In genomic region chr7:106772655-106773108, GRCh38 we compare ENCODE assay signal across 14 cellular contexts.
A peak's percentile ranks its signal among the peaks of the same experiment; 100 is the strongest.
DNase-seq lines count a peak whose midpoint lies in the region; ATAC-seq and TF ChIP-seq lines count a peak whose summit lies in the region.
"Had no signal": no experiment of that assay in that cellular context is flagged by ENCODE, and none has a peak within 500 bp of the region (broad histone marks: within the 10 kb centered on the region; RNA-seq: fewer than 3 reads in every experiment).

No MANE protein-coding gene starts in this region.

- peaks cover 5% of the 10 kb centered on the region for H3K36me3 Mint-ChIP-seq in dendritic cell treated with granulocyte-macrophage colony-stimulating factor and Interleukin-4, amounts not matched to agents 40 ng/mL and 50 ng/mL, for 4 days (ENCODE audit: low read depth)
- no peaks in the 10 kb centered on the region for H3K36me3 Mint-ChIP-seq in osteocyte (ENCODE audit: unreplicated experiment)

- no peaks in the 10 kb centered on the region for H3K27me3 Mint-ChIP-seq in dendritic cell treated with granulocyte-macrophage colony-stimulating factor and Interleukin-4, amounts not matched to agents 40 ng/mL and 50 ng/mL, for 4 days
- H3K27me3 Mint-ChIP-seq in osteocyte (ENCODE audit: unreplicated experiment): no peaks in the 10 kb centered on the region

- peak overlapping the region; percentile 45 for H3K27ac Mint-ChIP-seq in dendritic cell treated with granulocyte-macrophage colony-stimulating factor and Interleukin-4, amounts not matched to agents 40 ng/mL and 50 ng/mL, for 4 days
- peak overlapping the region; percentile 27 for H3K27ac Mint-ChIP-seq in osteocyte (ENCODE audit: unreplicated experiment)

- no peak for TF ChIP-seq CTCF in osteocyte (IDR thresholded peaks at IDR 0.05)
- TF ChIP-seq CTCF in GM13976 (IDR thresholded peaks at IDR 0.05; ENCODE audit: borderline replicate concordance, control extremely low read depth, extremely low read depth, insufficient read depth, missing control alignments): no peak

- intact Hi-C loops in dendritic cell treated with granulocyte-macrophage colony-stimulating factor and Interleukin-4, amounts not matched to agents 40 ng/mL and 50 ng/mL, for 4 days (cut with micrococcal nuclease): no loop called here

- H3K4me1 Mint-ChIP-seq in dendritic cell treated with granulocyte-macrophage colony-stimulating factor and Interleukin-4, amounts not matched to agents 40 ng/mL and 50 ng/mL, for 4 days (ENCODE audit: low read depth): peaks cover 44% of the 10 kb centered on the region
- H3K4me1 Mint-ChIP-seq in osteocyte (ENCODE audit: unreplicated experiment): peaks cover 51% of the 10 kb centered on the region

- ATAC-seq in GM21447 (IDR thresholded peaks at IDR 0.05; ENCODE audit: unreplicated experiment): no peak

- H3K9me3 Mint-ChIP-seq in dendritic cell treated with granulocyte-macrophage colony-stimulating factor and Interleukin-4, amounts not matched to agents 40 ng/mL and 50 ng/mL, for 4 days: peaks cover 24% of the 10 kb centered on the region
- no peaks in the 10 kb centered on the region for H3K9me3 Mint-ChIP-seq in osteocyte (ENCODE audit: unreplicated experiment)

- no peak overlapping the region for H3K4me3 Mint-ChIP-seq in dendritic cell treated with granulocyte-macrophage colony-stimulating factor and Interleukin-4, amounts not matched to agents 40 ng/mL and 50 ng/mL, for 4 days
- H3K4me3 Mint-ChIP-seq in osteocyte (ENCODE audit: unreplicated experiment): no peak overlapping the region

- in situ Hi-C loops in GM13976 (cut with MboI; ENCODE audit: low sequenced_read_pairs, unreplicated experiment): no loop called here

- DNase-seq in EH (ENCODE audit: low read depth) (peak; percentile 80), NCI-H226 (peak; percentile 53), osteocyte (ENCODE audit: extremely low spot score, unreplicated experiment) (no peak), GM13976 (ENCODE audit: low spot score) (no peak), NOMO-1 treated with DMSO at 0.1 percent for 48 hours (lab: John Stamatoyannopoulos, UW; ENCODE audit: unreplicated experiment) (no peak), NCI-H2196 treated with DMSO at 0.1 percent for 48 hours (lab: John Stamatoyannopoulos, UW; ENCODE audit: unreplicated experiment) (no peak)
- DNase-seq: activated CD4-positive, alpha-beta T cell treated with anti-CD3 and anti-CD28 coated beads, Interleukin-2, amount 50 U/mL, for 1 hour; caudate nucleus; DND-41; NCI-H446; SJCRH30; stomach had no signal

Comparison
In these comparisons a context has a peak if more than half of its experiments do, and no peak if none do; other contexts are left out.
1. DNase-seq: peak in EH (single experiment) and NCI-H226 (single experiment); none in osteocyte (single experiment), GM13976 (single experiment), NOMO-1 treated with DMSO at 0.1 percent for 48 hours (single experiment) and NCI-H2196 treated with DMSO at 0.1 percent for 48 hours (single experiment).